In the genomic region with DNA sequence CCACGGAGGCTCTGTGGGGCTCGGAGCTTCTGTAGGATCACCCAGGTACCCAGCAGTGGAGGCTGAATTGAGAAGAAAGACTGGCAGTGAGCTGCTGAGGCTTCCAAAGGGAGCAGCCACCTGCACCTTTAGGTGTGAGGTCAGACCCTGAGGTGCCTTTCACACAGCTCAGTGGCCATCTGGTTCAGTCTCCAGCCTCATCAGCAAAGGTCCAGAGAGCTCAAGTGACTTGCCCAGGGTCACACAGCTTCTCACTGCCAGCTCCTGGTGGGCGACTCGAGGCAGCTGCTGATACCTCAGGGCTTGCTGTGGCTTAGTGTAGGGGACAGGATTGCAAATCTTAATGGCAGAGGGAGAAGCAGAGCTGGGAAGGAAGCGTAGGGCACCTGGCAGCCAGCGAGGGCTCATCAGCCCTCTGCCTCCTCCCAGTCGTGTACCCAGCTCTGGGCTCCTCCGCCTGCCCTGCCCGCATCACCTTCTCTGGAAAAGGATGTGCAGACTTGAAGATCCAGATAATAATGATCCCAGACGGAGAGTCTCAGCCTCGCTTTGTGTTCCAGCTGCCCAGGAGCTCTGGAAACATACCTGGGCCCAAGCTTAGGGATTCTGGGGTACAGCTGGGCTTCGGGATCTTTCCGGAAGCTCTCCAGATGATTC, we compare ENCODE assay signal across 12 cellular contexts.
DNase-seq lines count a peak whose midpoint lies in the region; ATAC-seq and TF ChIP-seq lines count a peak whose summit lies in the region.
"Had no signal": no experiment of that assay in that cellular context is flagged by ENCODE, and none has a peak within 500 bp of the region (broad histone marks: within the 10 kb centered on the region; RNA-seq: fewer than 3 reads in every experiment).

No MANE protein-coding gene starts in this region.

- peak overlapping the region in 7 of 11 experiments; percentile 9 to 91 (median 82); a peak in 13 of 22 replicates for H3K27ac ChIP-seq in BLaER1 treated with 17β-estradiol and CSF1 and Interleukin-3, amounts not matched to agents 10 nM and 100 nM
- H3K27ac ChIP-seq in OCI-LY7 (ENCODE audit: low read depth, low read length, poor library complexity, severe bottlenecking) = peak overlapping the region; percentile 86
- peak overlapping the region; percentile 77 to 81 for H3K27ac ChIP-seq in mucosa of rectum (ENCODE audit: low read depth in 2 of 2, low read length in 2 of 2)
- no peak overlapping the region for H3K27ac ChIP-seq in uterus

- H2AFZ ChIP-seq in OCI-LY7 (ENCODE audit: low read length) = peak overlapping the region; percentile 77; the same call in 1 of the 2 replicates

- POLR2A ChIA-PET in OCI-LY7 (lab: Charles Lee) = interaction anchor here (0.5 to 1.4 kb wide), 10 partner anchors 10 to 195 kb away, joined by 3 to 7 read pairs (median 3); no protein-coding TSS in a partner anchor

- peak overlapping the region in 7 of 11 experiments; percentile 10 to 80 (median 73); a peak in 10 of 22 replicates for H3K9ac ChIP-seq in BLaER1 treated with 17β-estradiol and CSF1 and Interleukin-3, amounts not matched to agents 10 nM and 100 nM
- H3K9ac ChIP-seq in mucosa of rectum (ENCODE audit: low read depth in 1 of 2, low read length in 2 of 2) = peak overlapping the region; percentile 6 to 47

- peaks cover 30 to 99% (median 88%) of the 10 kb centered on the region in 10 experiments for H3K4me1 ChIP-seq in BLaER1 treated with 17β-estradiol and CSF1 and Interleukin-3, amounts not matched to agents 10 nM and 100 nM
- H3K4me1 ChIP-seq in OCI-LY7 (ENCODE audit: insufficient read depth, low read length, poor library complexity, severe bottlenecking) (peaks cover 61% of the 10 kb centered on the region), mucosa of rectum (ENCODE audit: control insufficient read depth in 2 of 2, insufficient read depth in 2 of 2, low read length in 2 of 2) (peaks cover 62 to 64% of the 10 kb centered on the region in 2 donors), uterus (no peaks in the 10 kb centered on the region)

- ATAC-seq in GM19395 (IDR thresholded peaks at IDR 0.05; ENCODE audit: unreplicated experiment) = peak; percentile 27

- TF ChIP-seq POLR2A in uterus (IDR thresholded peaks at IDR 0.05) = no peak

- CTCF ChIA-PET in OCI-LY7 (lab: Charles Lee; ENCODE audit: unreplicated experiment) = interaction anchor here (0.6 to 3.2 kb wide), 8 partner anchors 14 to 168 kb away, joined by 4 to 16 read pairs (median 5); no protein-coding TSS in a partner anchor

- no peaks in the 10 kb centered on the region for H3K36me3 ChIP-seq in BLaER1 treated with 17β-estradiol and CSF1 and Interleukin-3, amounts not matched to agents 10 nM and 100 nM
- H3K36me3 ChIP-seq in OCI-LY7 (ENCODE audit: insufficient read depth, low read length) (no peaks in the 10 kb centered on the region), mucosa of rectum (ENCODE audit: control insufficient read depth in 2 of 2, insufficient read depth in 2 of 2, low read length in 2 of 2) (no peaks in the 10 kb centered on the region), uterus (no peaks in the 10 kb centered on the region)
- H3K36me3 ChIP-seq: pancreas, upper lobe of left lung had no signal

- intact Hi-C loops in OCI-LY7 (cut with micrococcal nuclease; ENCODE audit: unreplicated experiment) = loop anchor here (1.0 to 5.0 kb wide), 5 partner anchors 110 to 241 kb away; a partner anchor contains a TSS
- intact Hi-C loops in uterus (cut with DNase I; ENCODE audit: low total_unique reads) = no loop called here

- DNase-seq in OCI-LY7 (ENCODE audit: low spot score) = no peak
- DNase-seq in amniotic stem cell (lab: John Stamatoyannopoulos, UW) = no peak
- DNase-seq in GOT3 (lab: John Stamatoyannopoulos, UW) = no peak
- no peak for DNase-seq in NCI-H128 (lab: John Stamatoyannopoulos, UW; ENCODE audit: unreplicated experiment)
- DNase-seq in uterus = no peak
- DNase-seq: foreskin fibroblast; stimulated activated CD4-positive, alpha-beta T cell treated with anti-CD3 and anti-CD28 coated beads, Interleukin-15, amount 100 ng/mL, for 24 hours; upper lobe of left lung had no signal

- no peaks in the 10 kb centered on the region for H3K79me2 ChIP-seq in OCI-LY7 (ENCODE audit: insufficient read depth, low read depth, low read length)

- BruUV-seq in OCI-LY7 (replicated peaks; lab: Mats Ljungman, UMichigan) = no TSS peak

- TF ChIP-seq CTCF in OCI-LY7 (conservative IDR thresholded peaks at IDR 0.05; ENCODE audit: low read length) (peak; percentile 8; the same call in 1 of the 2 replicates), uterus (IDR thresholded peaks at IDR 0.05) (no peak)

- H3K4me2 ChIP-seq in BLaER1 treated with 17β-estradiol and CSF1 and Interleukin-3, amounts not matched to agents 10 nM and 100 nM = peak overlapping the region in 9 of 11 experiments; percentile 66 to 96 (median 85); a peak in 19 of 22 replicates
- peak overlapping the region; percentile 70 for H3K4me2 ChIP-seq in OCI-LY7 (ENCODE audit: low read length)

- no peaks in the 10 kb centered on the region for H3K9me3 ChIP-seq in BLaER1 treated with 17β-estradiol and CSF1 and Interleukin-3, amounts not matched to agents 10 nM and 100 nM (replicated peaks in 1 of 11)
- H3K9me3 ChIP-seq in OCI-LY7 (ENCODE audit: low read length) (no peaks in the 10 kb centered on the region), mucosa of rectum (ENCODE audit: control insufficient read depth in 2 of 2, low read length in 2 of 2) (no peaks in the 10 kb centered on the region), uterus (no peaks in the 10 kb centered on the region)
- H3K9me3 ChIP-seq: pancreas, upper lobe of left lung had no signal

- H4K20me1 ChIP-seq in BLaER1 treated with 17β-estradiol and CSF1 and Interleukin-3, amounts not matched to agents 10 nM and 100 nM = peaks cover 0 to 58% (median 0%) of the 10 kb centered on the region in 11 experiments; a peak in 9 of 22 replicates
- no peaks in the 10 kb centered on the region for H4K20me1 ChIP-seq in OCI-LY7 (ENCODE audit: insufficient read depth, low read length)

- no peaks in the 10 kb centered on the region for H3K9me2 ChIP-seq in OCI-LY7 (ENCODE audit: insufficient read depth, low read length)

- H3K27me3 ChIP-seq in BLaER1 treated with 17β-estradiol and CSF1 and Interleukin-3, amounts not matched to agents 10 nM and 100 nM = peaks cover 11 to 74% (median 28%) of the 10 kb centered on the region in 11 experiments; a peak in 16 of 22 replicates
- H3K27me3 ChIP-seq in mucosa of rectum (ENCODE audit: control insufficient read depth in 2 of 2, insufficient read depth in 2 of 2, low read length in 2 of 2) (no peaks in the 10 kb centered on the region), uterus (no peaks in the 10 kb centered on the region)
- H3K27me3 ChIP-seq: pancreas, upper lobe of left lung had no signal

- 0 out of 20 replicates have a peak overlapping the region, but pooled peaks of 1 of the 10 experiments have one; percentile 9 for H3K4me3 ChIP-seq in BLaER1 treated with 17β-estradiol and CSF1 and Interleukin-3, amounts not matched to agents 10 nM and 100 nM
- H3K4me3 ChIP-seq in OCI-LY7 (ENCODE audit: low read depth, low read length, poor library complexity, severe bottlenecking) (peak overlapping the region; percentile 18), mucosa of rectum (ENCODE audit: low read length in 2 of 2) (no peak overlapping the region), uterus (no peak overlapping the region)
- H3K4me3 ChIP-seq: pancreas, upper lobe of left lung had no signal

Comparison
In these comparisons a context has a peak if more than half of its experiments do, and no peak if none do; other contexts are left out.
1. H3K27ac ChIP-seq: peak in BLaER1 treated with 17β-estradiol and CSF1 and Interleukin-3, amounts not matched to agents 10 nM and 100 nM (7 of 11), OCI-LY7 (single experiment) and mucosa of rectum (2 of 2); none in uterus (0 of 2).